ENCODE assay signal across 16 cellular contexts in genomic region chr17:17004251-17004996, GRCh38. TPM values are rescaled to one million over a fixed set of nuclear protein-coding genes. Genes with fewer than 3 reads are reported as not detected.
"Had no signal": no experiment of that assay in that cellular context is flagged by ENCODE, and none has a peak within 500 bp of the region (broad histone marks: within the 10 kb centered on the region; RNA-seq: fewer than 3 reads in every experiment).

No MANE protein-coding gene starts in this region.

- H3K4me3 ChIP-seq: cardiac muscle cell, dorsolateral prefrontal cortex, gastrocnemius medialis, heart left ventricle, psoas muscle had no signal

- H3K27ac ChIP-seq: cardiac muscle cell, dorsolateral prefrontal cortex, gastrocnemius medialis, heart left ventricle, psoas muscle had no signal

- ATAC-seq: gastrocnemius medialis; heart left ventricle; naive thymus-derived CD8-positive, alpha-beta T cell; psoas muscle; stimulated activated effector memory CD8-positive, alpha-beta T cell treated with anti-CD3 and anti-CD28 coated beads, Interleukin-12 subunit alpha, Interleukin-12 subunit beta, amount 100 ng/mL, for 72 hours had no signal

- H3K27me3 ChIP-seq: cardiac muscle cell, dorsolateral prefrontal cortex, gastrocnemius medialis, heart left ventricle had no signal

- H3K9me3 ChIP-seq: gastrocnemius medialis, heart left ventricle, psoas muscle had no signal

- DNase-seq: activated CD4-positive, alpha-beta T cell treated with anti-CD3 and anti-CD28 coated beads, Interleukin-2, amount 10 ng/mL, durations not matched to agents 7 days and 5 days; activated naive CD4-positive, alpha-beta T cell treated with anti-CD3 and anti-CD28 coated beads, Interleukin-2, amount 50 U/mL, for 16 hours; dorsolateral prefrontal cortex; erythroblast; immature natural killer cell; left cardiac atrium; naive thymus-derived CD8-positive, alpha-beta T cell; stimulated activated CD4-positive, alpha-beta T cell treated with anti-CD3 and anti-CD28 coated beads, Interleukin-12 subunit alpha, Interleukin-12 subunit beta, amount 100 ng/mL, for 4 hours; stimulated activated CD4-positive, alpha-beta T cell treated with anti-CD3 and anti-CD28 coated beads, Interleukin-2, amount 100 ng/mL, for 24 hours had no signal

- H3K36me3 ChIP-seq: cardiac muscle cell, gastrocnemius medialis, heart left ventricle had no signal

RNA-seq across cellular contexts. Expression of gene TNFRSF13B, which starts 32.5 kb away (rescaled TPM):
- total RNA-seq: activated CD4-positive, alpha-beta T cell treated with anti-CD3 and anti-CD28 coated beads, Interleukin-2, amount 10 ng/mL, durations not matched to agents 7 days and 5 days; activated CD8-positive, alpha-beta memory T cell treated with anti-CD3 and anti-CD28 coated beads for 36 hours; cardiac muscle cell; gastrocnemius medialis; heart left ventricle; left cardiac atrium; lung microvascular endothelial cell; psoas muscle had no signal
- polyA plus RNA-seq: cardiac muscle cell; heart left ventricle; immature natural killer cell; naive thymus-derived CD8-positive, alpha-beta T cell; psoas muscle had no signal
